In genomic region chr11:68506908-68507307, GRCh38 we compare ENCODE assay signal across 1 cellular context.
TF ChIP-seq lines count a peak whose summit lies in the region.

No MANE protein-coding gene starts in this region.

TF ChIP-seq in HCT116, 20 proteins besides CTCF, POLR2A, EP300 and RAD21 (continued from another document):
- TF ChIP-seq REST (IDR thresholded peaks at IDR 0.05; ENCODE audit: low read depth): no peak
